19 cellular contexts compared by ENCODE assay signal in the genomic region with DNA sequence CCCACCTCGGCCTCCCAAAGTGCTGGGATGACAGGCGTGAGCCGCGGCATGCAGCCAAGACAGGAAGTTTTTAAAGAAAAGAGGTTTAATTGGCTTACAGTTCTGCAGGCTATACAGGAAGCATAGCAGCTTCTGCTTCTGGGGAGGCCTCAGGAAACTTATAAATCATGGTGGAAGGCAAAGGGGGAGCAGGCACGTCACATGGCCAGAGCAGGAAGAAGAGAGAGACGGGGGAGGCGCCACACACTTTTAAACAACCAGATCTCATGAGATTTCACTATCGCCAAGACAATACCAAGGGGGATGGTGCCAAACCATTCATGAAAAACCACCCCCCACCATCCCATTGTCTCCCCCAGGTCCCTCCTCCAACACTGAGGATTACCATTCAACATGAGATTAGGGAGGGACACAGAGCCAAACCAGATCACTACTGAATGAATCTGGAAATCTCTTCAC. TPM values are rescaled to one million over a fixed set of nuclear protein-coding genes. Genes with fewer than 3 reads are reported as not detected.
A peak's percentile ranks its signal among the peaks of the same experiment; 100 is the strongest.
DNase-seq lines count a peak whose midpoint lies in the region; ATAC-seq and TF ChIP-seq lines count a peak whose summit lies in the region.
"Had no signal": no experiment of that assay in that cellular context is flagged by ENCODE, and none has a peak within 500 bp of the region (broad histone marks: within the 10 kb centered on the region; RNA-seq: fewer than 3 reads in every experiment).

No MANE protein-coding gene starts in this region.

- peaks cover 4% of the 10 kb centered on the region for H3K9me3 Mint-ChIP-seq in mesothelial cell of epicardium
- H3K9me3 Mint-ChIP-seq: activated T-cell treated with anti-CD3 and anti-CD28 coated beads, Interleukin-2, amount 50 U/mL, for 72 hours had no signal

- intact Hi-C loops in adrenal gland (cut with DNase I): no loop called here

- no peak overlapping the region for H3K27ac ChIP-seq in adrenal gland

- H3K4me3 Mint-ChIP-seq in mesothelial cell of epicardium: no peak overlapping the region
- H3K4me3 Mint-ChIP-seq: activated T-cell treated with anti-CD3 and anti-CD28 coated beads, Interleukin-2, amount 50 U/mL, for 72 hours had no signal

- H3K9me3 ChIP-seq in adrenal gland (replicated peaks in 1 of 3): no peaks in the 10 kb centered on the region
- H3K9me3 ChIP-seq: BE2C had no signal

- TF ChIP-seq CTCF in adrenal gland (IDR thresholded peaks at IDR 0.05) (no peak), mesothelial cell of epicardium (IDR thresholded peaks at IDR 0.05; ENCODE audit: unreplicated experiment) (no peak)

- H3K4me1 ChIP-seq in adrenal gland (replicated peaks in 1 of 2): no peaks in the 10 kb centered on the region
- H3K4me1 ChIP-seq: BE2C had no signal

- no peak overlapping the region for H3K4me3 ChIP-seq in H7 (ENCODE audit: insufficient read depth, low read depth, low read length)
- H3K4me3 ChIP-seq in adrenal gland: no peak overlapping the region

- DNase-seq in H7 (peak; percentile 60), NCI-H82 treated with DMSO at 0.1 percent for 48 hours (lab: John Stamatoyannopoulos, UW; ENCODE audit: unreplicated experiment) (peak; percentile 2), adrenal gland (peak in 5 of 7 donors; percentile 16 to 59 (median 27)), mesothelial cell of epicardium (ENCODE audit: low spot score in 2 of 2, unreplicated experiment in 2 of 2) (no peak), NCI-H526 treated with DMSO at 0.1 percent for 48 hours (lab: John Stamatoyannopoulos, UW) (no peak), putamen (ENCODE audit: low spot score) (no peak)
- DNase-seq: activated CD4-positive, alpha-beta T cell treated with anti-CD3 and anti-CD28 coated beads, Interleukin-2, amount 50 U/mL, for 4 hours; activated T-cell treated with anti-CD3 and anti-CD28 coated beads, Interleukin-2, amount 50 U/mL, for 72 hours; BE2C; DMS79 treated with DMSO at 0.1 percent for 48 hours; kidney; SHP77; stimulated activated CD4-positive, alpha-beta T cell treated with anti-CD3 and anti-CD28 coated beads, Interleukin-12 subunit alpha, Interleukin-12 subunit beta, amount 100 ng/mL, for 4 hours; T1000 had no signal

- H3K27me3 ChIP-seq in H7 (ENCODE audit: control insufficient read depth, insufficient read depth, low read length): no peaks in the 10 kb centered on the region
- no peaks in the 10 kb centered on the region for H3K27me3 ChIP-seq in adrenal gland
- H3K27me3 ChIP-seq: BE2C had no signal

- WGBS in adrenal gland, 4 donors: 32 to 52% (median 45%) methylated on average over 8 of the region's 8 CpGs

- H3K27ac Mint-ChIP-seq in mesothelial cell of epicardium: peak overlapping the region; percentile 58
- H3K27ac Mint-ChIP-seq: activated T-cell treated with anti-CD3 and anti-CD28 coated beads, Interleukin-2, amount 50 U/mL, for 72 hours had no signal

- no peak for TF ChIP-seq POLR2A in adrenal gland (IDR thresholded peaks at IDR 0.05)

- ATAC-seq in HG03097 (IDR thresholded peaks at IDR 0.05; ENCODE audit: low FRiP score, unreplicated experiment) (no peak), HG02852 (IDR thresholded peaks at IDR 0.05; ENCODE audit: unreplicated experiment) (no peak)
- ATAC-seq: activated T-cell treated with anti-CD3 and anti-CD28 coated beads, Interleukin-2, amount 50 U/mL, for 72 hours; esophagus mucosa had no signal

- H3K36me3 ChIP-seq in H7 (replicated peaks; ENCODE audit: control insufficient read depth, insufficient read depth, low read length): no peaks in the 10 kb centered on the region
- no peaks in the 10 kb centered on the region for H3K36me3 ChIP-seq in adrenal gland (replicated peaks in 1 of 2)
- H3K36me3 ChIP-seq: BE2C had no signal

- peaks cover 2% of the 10 kb centered on the region for H3K4me1 Mint-ChIP-seq in mesothelial cell of epicardium

- no peaks in the 10 kb centered on the region for H3K36me3 Mint-ChIP-seq in mesothelial cell of epicardium

- H3K27me3 Mint-ChIP-seq in mesothelial cell of epicardium (ENCODE audit: low read depth): no peaks in the 10 kb centered on the region

RNA-seq across cellular contexts. Expression of gene CCDC63, which starts 14.1 kb away (rescaled TPM):
- 0.67 and 0.76 TPM in 2 replicates for total RNA-seq in H7 (2014; rRNA removed; shearing (Covaris generic))
- total RNA-seq in adrenal gland: not detected
- not detected for polyA plus RNA-seq in adrenal gland
- not detected in 3 replicates for total RNA-seq in mesothelial cell of epicardium
- total RNA-seq: esophagus mucosa, kidney, mononuclear cell, posterior vena cava had no signal

RNA-seq across cellular contexts. Expression of gene MYL2, which starts 59.5 kb away (rescaled TPM):
- not detected in 2 replicates for total RNA-seq in H7 (2014; rRNA removed; shearing (Covaris generic))
- total RNA-seq in adrenal gland: 1 to 10 TPM in 2 of 8 donors, under 1 TPM in 1, not detected in 5; 0.58 to 6.3 (median 2.0) TPM
- polyA plus RNA-seq in adrenal gland: 1 to 10 TPM in 2 of 3 donors, not detected in 1; 3.2 to 6.5 TPM
- total RNA-seq in mesothelial cell of epicardium: not detected in 3 replicates
- total RNA-seq: activated T-cell treated with anti-CD3 and anti-CD28 coated beads, Interleukin-2, amount 50 U/mL, for 72 hours; kidney; mononuclear cell; posterior vena cava had no signal

Comparison
In these comparisons a context has a peak if more than half of its experiments do, and no peak if none do; other contexts are left out.
1. DNase-seq: peak in H7 (single experiment), NCI-H82 treated with DMSO at 0.1 percent for 48 hours (single experiment) and adrenal gland (5 of 7); none in mesothelial cell of epicardium (0 of 2), NCI-H526 treated with DMSO at 0.1 percent for 48 hours (single experiment) and putamen (single experiment).